In the genomic region with DNA sequence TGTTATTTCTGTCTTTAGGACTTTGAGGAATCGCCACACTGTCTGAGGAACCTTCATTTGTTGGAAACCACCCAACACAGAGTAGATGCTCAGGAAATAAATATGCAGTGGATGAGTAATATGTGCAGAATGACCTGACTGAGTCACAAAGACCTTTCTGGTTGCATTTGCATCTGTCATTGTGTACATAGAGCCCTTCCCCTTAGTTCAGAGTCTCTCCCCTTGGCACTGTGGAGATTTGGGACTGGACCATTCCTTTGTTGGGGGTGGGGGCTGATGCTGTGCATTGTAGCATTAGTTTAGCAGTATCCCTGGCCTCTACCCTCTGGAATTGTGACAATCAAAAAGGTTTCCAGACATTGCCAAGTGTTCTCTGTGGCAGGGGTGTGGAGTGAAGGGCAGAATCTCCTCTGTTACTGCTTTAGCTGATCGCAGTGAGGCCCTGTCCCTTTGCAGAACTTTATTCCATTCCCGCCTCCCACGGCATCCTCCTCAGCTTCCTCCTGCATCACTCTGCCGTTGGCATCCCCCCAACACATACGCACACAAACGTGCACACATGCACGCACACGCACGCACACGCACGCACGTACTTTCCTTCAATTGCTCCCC, we compare ENCODE assay signal across 14 cellular contexts.
DNase-seq lines count a peak whose midpoint lies in the region; ATAC-seq, FAIRE-seq and TF ChIP-seq lines count a peak whose summit lies in the region.
"Had no signal": no experiment of that assay in that cellular context is flagged by ENCODE, and none has a peak within 500 bp of the region (broad histone marks: within the 10 kb centered on the region; RNA-seq: fewer than 3 reads in every experiment).

No MANE protein-coding gene starts in this region.

- no peak overlapping the region for H3K4me3 ChIP-seq in upper lobe of right lung
- H3K4me3 ChIP-seq: ovary had no signal

- peaks cover 15% of the 10 kb centered on the region for H3K9me3 Mint-ChIP-seq in activated naive CD8-positive, alpha-beta T cell treated with anti-CD3 and anti-CD28 coated beads, Interleukin-2, amount 50 U/mL, for 24 hours
- peaks cover 9% of the 10 kb centered on the region for H3K9me3 Mint-ChIP-seq in activated naive CD8-positive, alpha-beta T cell treated with anti-CD3 and anti-CD28 coated beads for 36 hours
- peaks cover 3 to 4% (median 3%) of the 10 kb centered on the region in 3 donors for H3K9me3 Mint-ChIP-seq in T-cell

- H3K9me3 ChIP-seq in upper lobe of right lung: no peaks in the 10 kb centered on the region
- H3K9me3 ChIP-seq: ovary had no signal

- intact Hi-C loops in upper lobe of right lung (cut with DNase I): no loop called here

- CTCF ChIA-PET in T-cell (lab: Charles Lee): no interaction called here

- H3K27ac Mint-ChIP-seq in activated naive CD8-positive, alpha-beta T cell treated with anti-CD3 and anti-CD28 coated beads, Interleukin-2, amount 50 U/mL, for 24 hours: no peak overlapping the region
- H3K27ac Mint-ChIP-seq in activated naive CD8-positive, alpha-beta T cell treated with anti-CD3 and anti-CD28 coated beads for 36 hours: no peak overlapping the region
- H3K27ac Mint-ChIP-seq in T-cell: no peak overlapping the region
- H3K27ac Mint-ChIP-seq: activated T-helper 2 cell treated with anti-CD3 and anti-CD28 coated beads, Interferon-gamma antibody, Interleukin-2, Interleukin-4, amounts not matched to agents 10 μg/mL and 5 μg/mL and 100 μg/mL, durations not matched to agents 14 hours and 24 hours and 36 hours; CD4-positive, CD25-positive, alpha-beta regulatory T cell; effector memory CD8-positive, alpha-beta T cell had no signal

- H3K27me3 Mint-ChIP-seq in activated naive CD8-positive, alpha-beta T cell treated with anti-CD3 and anti-CD28 coated beads, Interleukin-2, amount 50 U/mL, for 24 hours: peaks cover 6% of the 10 kb centered on the region
- H3K27me3 Mint-ChIP-seq in activated naive CD8-positive, alpha-beta T cell treated with anti-CD3 and anti-CD28 coated beads for 36 hours: peaks cover 7% of the 10 kb centered on the region
- H3K27me3 Mint-ChIP-seq in T-cell: peaks cover 12 to 25% of the 10 kb centered on the region in 2 donors

- no peaks in the 10 kb centered on the region for H3K4me1 ChIP-seq in upper lobe of right lung

- no peaks in the 10 kb centered on the region for H3K36me3 ChIP-seq in upper lobe of right lung
- H3K36me3 ChIP-seq: ovary had no signal

- DNase-seq in activated naive CD8-positive, alpha-beta T cell treated with anti-CD3 and anti-CD28 coated beads, Interleukin-2, amount 50 U/mL, for 24 hours: no peak
- DNase-seq in activated naive CD8-positive, alpha-beta T cell treated with anti-CD3 and anti-CD28 coated beads for 36 hours: no peak
- DNase-seq in SHP77 treated with DMSO at 0.1 percent for 48 hours (lab: John Stamatoyannopoulos, UW): peak; percentile 86
- DNase-seq in fibroblast of gingiva (ENCODE audit: low read depth): peak; percentile 82
- peak; percentile 93 for DNase-seq in urothelium cell line (ENCODE audit: low spot score)
- DNase-seq in NCI-H1048 (lab: John Stamatoyannopoulos, UW): no peak
- DNase-seq in upper lobe of right lung: no peak
- DNase-seq in T-cell: no peak
- DNase-seq: CD4-positive, CD25-positive, alpha-beta regulatory T cell; effector memory CD8-positive, alpha-beta T cell; kidney; ovary had no signal

- POLR2A ChIA-PET in T-cell (lab: Charles Lee): no interaction called here

- peak; percentile 97 for FAIRE-seq in urothelium cell line (lab: Jason Lieb, UNC)
- FAIRE-seq: GM18507, kidney had no signal

- H3K4me1 Mint-ChIP-seq in activated naive CD8-positive, alpha-beta T cell treated with anti-CD3 and anti-CD28 coated beads, Interleukin-2, amount 50 U/mL, for 24 hours: no peaks in the 10 kb centered on the region
- no peaks in the 10 kb centered on the region for H3K4me1 Mint-ChIP-seq in activated naive CD8-positive, alpha-beta T cell treated with anti-CD3 and anti-CD28 coated beads for 36 hours
- H3K4me1 Mint-ChIP-seq in T-cell: no peaks in the 10 kb centered on the region
- H3K4me1 Mint-ChIP-seq: CD4-positive, CD25-positive, alpha-beta regulatory T cell had no signal

- H3K27me3 ChIP-seq in upper lobe of right lung: no peaks in the 10 kb centered on the region
- H3K27me3 ChIP-seq: ovary had no signal

- peak; percentile 57 for ATAC-seq in activated naive CD8-positive, alpha-beta T cell treated with anti-CD3 and anti-CD28 coated beads, Interleukin-2, amount 50 U/mL, for 24 hours
- ATAC-seq in upper lobe of right lung: no peak
- ATAC-seq in T-cell (replicated peaks in 1 of 4): no peak
- ATAC-seq: effector memory CD8-positive, alpha-beta T cell had no signal

- no peak overlapping the region for H3K4me3 Mint-ChIP-seq in activated naive CD8-positive, alpha-beta T cell treated with anti-CD3 and anti-CD28 coated beads, Interleukin-2, amount 50 U/mL, for 24 hours
- H3K4me3 Mint-ChIP-seq in activated naive CD8-positive, alpha-beta T cell treated with anti-CD3 and anti-CD28 coated beads for 36 hours: no peak overlapping the region
- H3K4me3 Mint-ChIP-seq in T-cell: no peak overlapping the region
- H3K4me3 Mint-ChIP-seq: CD4-positive, CD25-positive, alpha-beta regulatory T cell; effector memory CD8-positive, alpha-beta T cell had no signal

- no peak for TF ChIP-seq CTCF in upper lobe of right lung (IDR thresholded peaks at IDR 0.05)

- no peak overlapping the region for H3K27ac ChIP-seq in upper lobe of right lung
- H3K27ac ChIP-seq: ovary had no signal

- no peaks in the 10 kb centered on the region for H3K36me3 Mint-ChIP-seq in activated naive CD8-positive, alpha-beta T cell treated with anti-CD3 and anti-CD28 coated beads, Interleukin-2, amount 50 U/mL, for 24 hours (ENCODE audit: low read depth)
- no peaks in the 10 kb centered on the region for H3K36me3 Mint-ChIP-seq in activated naive CD8-positive, alpha-beta T cell treated with anti-CD3 and anti-CD28 coated beads for 36 hours
- H3K36me3 Mint-ChIP-seq in T-cell: no peaks in the 10 kb centered on the region
- H3K36me3 Mint-ChIP-seq: CD4-positive, CD25-positive, alpha-beta regulatory T cell had no signal

Comparison
In these comparisons a context has a peak if more than half of its experiments do, and no peak if none do; other contexts are left out.
1. DNase-seq: peak in SHP77 treated with DMSO at 0.1 percent for 48 hours (single experiment), fibroblast of gingiva (single experiment) and urothelium cell line (single experiment); none in activated naive CD8-positive, alpha-beta T cell treated with anti-CD3 and anti-CD28 coated beads, Interleukin-2, amount 50 U/mL, for 24 hours (single experiment), activated naive CD8-positive, alpha-beta T cell treated with anti-CD3 and anti-CD28 coated beads for 36 hours (single experiment), NCI-H1048 (single experiment), upper lobe of right lung (single experiment) and T-cell (0 of 34).